9 cellular contexts compared by ENCODE assay signal in genomic region chr11:131413217-131413616, GRCh38.
"Had no signal": no experiment of that assay in that cellular context is flagged by ENCODE, and none has a peak within 500 bp of the region (broad histone marks: within the 10 kb centered on the region; RNA-seq: fewer than 3 reads in every experiment).

No MANE protein-coding gene starts in this region.

- H3K4me1 ChIP-seq: HAP-1 had no signal

- H3K36me3 ChIP-seq: HAP-1 had no signal

- ATAC-seq: GM23338, HCT116 had no signal

- H3K27ac ChIP-seq: GM23248 had no signal

- DNase-seq: GM23248, GOT3, H7, H9, HCEC 1CT, HFFc6 had no signal

- H3K4me3 ChIP-seq: GM23248, GM23338, HAP-1 had no signal

- H3K9me3 ChIP-seq: HAP-1 had no signal
